In the genomic region with DNA sequence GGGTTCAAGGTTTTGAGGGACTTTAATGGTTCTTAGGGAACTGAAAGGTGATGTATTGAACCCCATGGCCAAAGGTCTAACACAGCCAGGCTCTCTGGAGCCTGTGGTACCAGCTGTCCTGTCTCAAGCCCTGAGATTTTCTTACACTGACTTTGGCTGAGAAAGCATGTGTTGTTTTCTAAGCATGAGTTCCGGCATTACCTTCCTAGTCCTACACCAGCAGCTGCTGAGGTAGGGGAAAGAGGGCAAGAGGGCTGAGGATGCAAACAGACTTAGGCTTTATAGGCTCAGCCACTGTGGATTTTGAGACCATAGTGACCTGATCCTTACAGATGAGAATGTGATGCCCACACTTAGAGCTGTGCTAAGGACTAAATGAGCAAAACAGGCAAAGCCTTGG, we compare ENCODE assay signal across 20 cellular contexts.
DNase-seq lines count a peak whose midpoint lies in the region; ATAC-seq and TF ChIP-seq lines count a peak whose summit lies in the region.
"Had no signal": no experiment of that assay in that cellular context is flagged by ENCODE, and none has a peak within 500 bp of the region (broad histone marks: within the 10 kb centered on the region; RNA-seq: fewer than 3 reads in every experiment).

No MANE protein-coding gene starts in this region.

- H3K27ac ChIP-seq in right atrium auricular region (no peak overlapping the region), osteoblast (ENCODE audit: low read depth, low read length) (no peak overlapping the region)
- H3K27ac ChIP-seq: HL-60, PC-9 had no signal

- H3K9me3 Mint-ChIP-seq in activated CD4-positive, alpha-beta T cell treated with anti-CD3 and anti-CD28 coated beads, Interleukin-2, amount 10 ng/mL, durations not matched to agents 24 days and 14 days: no peaks in the 10 kb centered on the region
- H3K9me3 Mint-ChIP-seq: CD4-positive, alpha-beta T cell had no signal

- H3K4me3 ChIP-seq in right atrium auricular region: no peak overlapping the region
- no peak overlapping the region for H3K4me3 ChIP-seq in lower leg skin (ENCODE audit: low read depth, poor library complexity, severe bottlenecking)
- H3K4me3 ChIP-seq in osteoblast (ENCODE audit: insufficient read depth, low read length): no peak overlapping the region
- H3K4me3 ChIP-seq: PC-9 had no signal

- H4K20me1 ChIP-seq in osteoblast (ENCODE audit: insufficient read depth, low read length): no peaks in the 10 kb centered on the region

- H3K4me2 ChIP-seq in osteoblast (ENCODE audit: insufficient read depth, low read length): no peak overlapping the region
- H3K4me2 ChIP-seq: PC-9 had no signal

- H3K27me3 ChIP-seq in right atrium auricular region (no peaks in the 10 kb centered on the region), osteoblast (ENCODE audit: insufficient read depth, low read length) (peaks cover 13% of the 10 kb centered on the region)

- H3K36me3 ChIP-seq in right atrium auricular region: no peaks in the 10 kb centered on the region
- no peaks in the 10 kb centered on the region for H3K36me3 ChIP-seq in osteoblast (ENCODE audit: insufficient read depth, low read length)

- 100% methylated on average over 1 of the region's 1 CpG for WGBS in lower leg skin, 2 donors

- H2AFZ ChIP-seq in osteoblast (ENCODE audit: low read length): no peak overlapping the region
- H2AFZ ChIP-seq: PC-9 had no signal

- H3K4me1 Mint-ChIP-seq in activated CD4-positive, alpha-beta T cell treated with anti-CD3 and anti-CD28 coated beads, Interleukin-2, amount 10 ng/mL, durations not matched to agents 24 days and 14 days: no peaks in the 10 kb centered on the region

- H3K27me3 Mint-ChIP-seq in activated CD4-positive, alpha-beta T cell treated with anti-CD3 and anti-CD28 coated beads, Interleukin-2, amount 10 ng/mL, durations not matched to agents 24 days and 14 days: peaks cover 12% of the 10 kb centered on the region

- H3K79me2 ChIP-seq in osteoblast (ENCODE audit: insufficient read depth, low read length): no peaks in the 10 kb centered on the region

- no peak overlapping the region for H3K27ac Mint-ChIP-seq in activated CD4-positive, alpha-beta T cell treated with anti-CD3 and anti-CD28 coated beads, Interleukin-2, amount 10 ng/mL, durations not matched to agents 24 days and 14 days
- H3K27ac Mint-ChIP-seq: CD4-positive, alpha-beta T cell had no signal

- TF ChIP-seq POLR2A in lower leg skin (IDR thresholded peaks at IDR 0.05): no peak

- ATAC-seq in Right ventricle myocardium superior (ENCODE audit: poor library complexity) (no peak), HG03342 (IDR thresholded peaks at IDR 0.05; ENCODE audit: unreplicated experiment) (no peak)

- DNase-seq in right atrium auricular region (ENCODE audit: low spot score): peak; percentile 30
- no peak for DNase-seq in Right ventricle myocardium superior
- peak; percentile 1 to 28 for DNase-seq in lower leg skin (ENCODE audit: low spot score in 2 of 2)
- DNase-seq in osteoblast (ENCODE audit: insufficient read length, low spot score, missing footprints): peak; percentile 30
- DNase-seq in NCI-H187 treated with DMSO at 0.1 percent for 48 hours (lab: John Stamatoyannopoulos, UW): no peak
- DNase-seq in activated CD4-positive, alpha-beta T cell treated with anti-CD3 and anti-CD28 coated beads, Interleukin-2, amount 10 ng/mL, durations not matched to agents 24 days and 14 days: no peak
- DNase-seq: CD4-positive, alpha-beta T cell; DMS53; HCEC 1CT; NCI-H1048; NCI-H1417; NCI-H1694; NCI-H2081; NCI-H2227 treated with DMSO at 0.1 percent for 48 hours; NCI-H526 treated with DMSO at 0.1 percent for 48 hours; PC-9; RPMI8226; SHP77 had no signal

- intact Hi-C loops in Right ventricle myocardium superior (cut with DNase I) (no loop called here), lower leg skin (cut with DNase I; ENCODE audit: low total_unique reads) (no loop called here)
- intact Hi-C loops in activated CD4-positive, alpha-beta T cell treated with anti-CD3 and anti-CD28 coated beads, Interleukin-2, amount 10 ng/mL, durations not matched to agents 24 days and 14 days (cut with micrococcal nuclease): no loop called here

- no peak overlapping the region for H3K4me3 Mint-ChIP-seq in activated CD4-positive, alpha-beta T cell treated with anti-CD3 and anti-CD28 coated beads, Interleukin-2, amount 10 ng/mL, durations not matched to agents 24 days and 14 days
- H3K4me3 Mint-ChIP-seq: CD4-positive, alpha-beta T cell had no signal

- H3K4me1 ChIP-seq in right atrium auricular region (peaks cover 0 to 24% of the 10 kb centered on the region in 2 donors), osteoblast (ENCODE audit: insufficient read depth, low read length) (peaks cover 11% of the 10 kb centered on the region)

- H3K36me3 Mint-ChIP-seq in activated CD4-positive, alpha-beta T cell treated with anti-CD3 and anti-CD28 coated beads, Interleukin-2, amount 10 ng/mL, durations not matched to agents 24 days and 14 days (ENCODE audit: low read depth): no peaks in the 10 kb centered on the region

- H3K9me3 ChIP-seq in right atrium auricular region (no peaks in the 10 kb centered on the region), osteoblast (ENCODE audit: low read depth, low read length) (no peaks in the 10 kb centered on the region)

- TF ChIP-seq CTCF in right atrium auricular region (IDR thresholded peaks at IDR 0.05) (no peak), lower leg skin (IDR thresholded peaks at IDR 0.05) (no peak), osteoblast (IDR thresholded peaks at IDR 0.05; ENCODE audit: extremely low read depth, low read depth, low read length) (no peak)

Comparison
In these comparisons a context has a peak if more than half of its experiments do, and no peak if none do; other contexts are left out.
1. DNase-seq: peak in right atrium auricular region (single experiment), lower leg skin (2 of 2) and osteoblast (single experiment); none in Right ventricle myocardium superior (single experiment), NCI-H187 treated with DMSO at 0.1 percent for 48 hours (single experiment) and activated CD4-positive, alpha-beta T cell treated with anti-CD3 and anti-CD28 coated beads, Interleukin-2, amount 10 ng/mL, durations not matched to agents 24 days and 14 days (single experiment).